In the genomic region with DNA sequence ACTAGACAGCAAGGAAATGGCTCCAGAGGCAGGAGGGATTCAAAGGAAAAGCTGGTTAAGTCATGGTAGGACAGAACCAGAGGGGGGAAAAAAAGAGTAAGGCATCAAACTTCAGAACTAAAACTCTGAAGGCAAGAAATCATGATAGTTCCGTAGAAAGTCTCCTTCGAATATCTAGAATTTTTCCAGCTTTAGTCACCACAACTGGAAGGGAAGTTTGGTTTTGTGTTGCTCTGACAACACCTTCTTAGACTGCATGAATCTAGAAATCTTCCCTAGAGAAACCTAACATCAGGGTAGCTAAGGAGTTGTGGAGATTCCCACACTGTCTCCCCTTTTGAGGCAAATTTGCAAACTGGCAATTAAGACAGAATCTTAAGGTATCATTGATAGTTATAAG, we compare ENCODE assay signal across 1 cellular context.
TF ChIP-seq lines count a peak whose summit lies in the region.

No MANE protein-coding gene starts in this region.

TF ChIP-seq in IMR-90, 13 proteins besides CTCF, POLR2A, EP300 and RAD21 (continued from another document):
- TF ChIP-seq SMC3 (IDR thresholded peaks at IDR 0.05; ENCODE audit: low read depth, low read length) (no peak), FOS (IDR thresholded peaks at IDR 0.05; ENCODE audit: low read depth, low read length) (peak; percentile 47; the same call in 1 of the 2 replicates)
